1 cellular context compared by ENCODE assay signal in the genomic region with DNA sequence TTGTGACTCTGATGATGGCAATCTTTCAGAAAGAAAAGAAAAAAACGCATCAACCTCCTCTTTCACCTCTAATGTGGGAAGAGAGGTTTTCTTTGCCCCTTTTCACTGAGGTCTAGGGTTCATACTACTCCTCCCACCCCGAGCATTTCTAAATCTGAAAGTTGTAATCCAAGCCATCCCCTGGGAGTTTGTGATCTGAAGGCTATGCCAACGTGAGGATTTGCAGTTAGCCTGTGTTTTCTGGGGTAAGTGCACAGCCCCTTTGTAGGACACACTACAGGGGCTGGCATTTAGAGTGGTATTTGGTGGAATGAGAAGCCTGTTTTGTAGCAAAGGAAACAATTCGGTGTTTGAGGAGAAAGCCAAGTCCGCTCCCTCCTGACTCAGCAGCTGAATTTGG.
TF ChIP-seq lines count a peak whose summit lies in the region.

No MANE protein-coding gene starts in this region.

TF ChIP-seq in GM23338, 12 proteins besides CTCF, POLR2A, EP300 and RAD21 (continued from another document):
- TF ChIP-seq, protein P1, sequence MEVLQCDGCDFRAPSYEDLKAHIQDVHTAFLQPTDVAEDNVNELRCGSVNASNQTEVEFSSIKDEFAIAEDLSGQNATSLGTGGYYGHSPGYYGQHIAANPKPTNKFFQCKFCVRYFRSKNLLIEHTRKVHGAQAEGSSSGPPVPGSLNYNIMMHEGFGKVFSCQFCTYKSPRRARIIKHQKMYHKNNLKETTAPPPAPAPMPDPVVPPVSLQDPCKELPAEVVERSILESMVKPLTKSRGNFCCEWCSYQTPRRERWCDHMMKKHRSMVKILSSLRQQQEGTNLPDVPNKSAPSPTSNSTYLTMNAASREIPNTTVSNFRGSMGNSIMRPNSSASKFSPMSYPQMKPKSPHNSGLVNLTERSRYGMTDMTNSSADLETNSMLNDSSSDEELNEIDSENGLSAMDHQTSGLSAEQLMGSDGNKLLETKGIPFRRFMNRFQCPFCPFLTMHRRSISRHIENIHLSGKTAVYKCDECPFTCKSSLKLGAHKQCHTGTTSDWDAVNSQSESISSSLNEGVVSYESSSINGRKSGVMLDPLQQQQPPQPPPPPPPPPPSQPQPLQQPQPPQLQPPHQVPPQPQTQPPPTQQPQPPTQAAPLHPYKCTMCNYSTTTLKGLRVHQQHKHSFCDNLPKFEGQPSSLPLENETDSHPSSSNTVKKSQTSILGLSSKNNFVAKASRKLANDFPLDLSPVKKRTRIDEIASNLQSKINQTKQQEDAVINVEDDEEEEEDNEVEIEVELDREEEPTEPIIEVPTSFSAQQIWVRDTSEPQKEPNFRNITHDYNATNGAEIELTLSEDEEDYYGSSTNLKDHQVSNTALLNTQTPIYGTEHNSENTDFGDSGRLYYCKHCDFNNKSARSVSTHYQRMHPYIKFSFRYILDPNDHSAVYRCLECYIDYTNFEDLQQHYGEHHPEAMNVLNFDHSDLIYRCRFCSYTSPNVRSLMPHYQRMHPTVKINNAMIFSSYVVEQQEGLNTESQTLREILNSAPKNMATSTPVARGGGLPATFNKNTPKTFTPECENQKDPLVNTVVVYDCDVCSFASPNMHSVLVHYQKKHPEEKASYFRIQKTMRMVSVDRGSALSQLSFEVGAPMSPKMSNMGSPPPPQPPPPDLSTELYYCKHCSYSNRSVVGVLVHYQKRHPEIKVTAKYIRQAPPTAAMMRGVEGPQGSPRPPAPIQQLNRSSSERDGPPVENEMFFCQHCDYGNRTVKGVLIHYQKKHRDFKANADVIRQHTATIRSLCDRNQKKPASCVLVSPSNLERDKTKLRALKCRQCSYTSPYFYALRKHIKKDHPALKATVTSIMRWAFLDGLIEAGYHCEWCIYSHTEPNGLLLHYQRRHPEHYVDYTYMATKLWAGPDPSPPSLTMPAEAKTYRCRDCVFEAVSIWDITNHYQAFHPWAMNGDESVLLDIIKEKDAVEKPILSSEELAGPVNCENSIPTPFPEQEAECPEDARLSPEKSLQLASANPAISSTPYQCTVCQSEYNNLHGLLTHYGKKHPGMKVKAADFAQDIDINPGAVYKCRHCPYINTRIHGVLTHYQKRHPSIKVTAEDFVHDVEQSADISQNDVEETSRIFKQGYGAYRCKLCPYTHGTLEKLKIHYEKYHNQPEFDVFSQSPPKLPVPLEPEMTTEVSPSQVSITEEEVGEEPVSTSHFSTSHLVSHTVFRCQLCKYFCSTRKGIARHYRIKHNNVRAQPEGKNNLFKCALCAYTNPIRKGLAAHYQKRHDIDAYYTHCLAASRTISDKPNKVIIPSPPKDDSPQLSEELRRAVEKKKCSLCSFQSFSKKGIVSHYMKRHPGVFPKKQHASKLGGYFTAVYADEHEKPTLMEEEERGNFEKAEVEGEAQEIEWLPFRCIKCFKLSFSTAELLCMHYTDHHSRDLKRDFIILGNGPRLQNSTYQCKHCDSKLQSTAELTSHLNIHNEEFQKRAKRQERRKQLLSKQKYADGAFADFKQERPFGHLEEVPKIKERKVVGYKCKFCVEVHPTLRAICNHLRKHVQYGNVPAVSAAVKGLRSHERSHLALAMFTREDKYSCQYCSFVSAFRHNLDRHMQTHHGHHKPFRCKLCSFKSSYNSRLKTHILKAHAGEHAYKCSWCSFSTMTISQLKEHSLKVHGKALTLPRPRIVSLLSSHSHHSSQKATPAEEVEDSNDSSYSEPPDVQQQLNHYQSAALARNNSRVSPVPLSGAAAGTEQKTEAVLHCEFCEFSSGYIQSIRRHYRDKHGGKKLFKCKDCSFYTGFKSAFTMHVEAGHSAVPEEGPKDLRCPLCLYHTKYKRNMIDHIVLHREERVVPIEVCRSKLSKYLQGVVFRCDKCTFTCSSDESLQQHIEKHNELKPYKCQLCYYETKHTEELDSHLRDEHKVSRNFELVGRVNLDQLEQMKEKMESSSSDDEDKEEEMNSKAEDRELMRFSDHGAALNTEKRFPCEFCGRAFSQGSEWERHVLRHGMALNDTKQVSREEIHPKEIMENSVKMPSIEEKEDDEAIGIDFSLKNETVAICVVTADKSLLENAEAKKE (CRISPR knock-in tag; IDR thresholded peaks at IDR 0.05), result no peak
- no peak for TF ChIP-seq JUNB (IDR thresholded peaks at IDR 0.05; ENCODE audit: unreplicated experiment)
- TF ChIP-seq, protein P2, sequence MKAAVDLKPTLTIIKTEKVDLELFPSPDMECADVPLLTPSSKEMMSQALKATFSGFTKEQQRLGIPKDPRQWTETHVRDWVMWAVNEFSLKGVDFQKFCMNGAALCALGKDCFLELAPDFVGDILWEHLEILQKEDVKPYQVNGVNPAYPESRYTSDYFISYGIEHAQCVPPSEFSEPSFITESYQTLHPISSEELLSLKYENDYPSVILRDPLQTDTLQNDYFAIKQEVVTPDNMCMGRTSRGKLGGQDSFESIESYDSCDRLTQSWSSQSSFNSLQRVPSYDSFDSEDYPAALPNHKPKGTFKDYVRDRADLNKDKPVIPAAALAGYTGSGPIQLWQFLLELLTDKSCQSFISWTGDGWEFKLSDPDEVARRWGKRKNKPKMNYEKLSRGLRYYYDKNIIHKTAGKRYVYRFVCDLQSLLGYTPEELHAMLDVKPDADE (IDR thresholded peaks at IDR 0.05), result no peak
- TF ChIP-seq NANOG (IDR thresholded peaks at IDR 0.05; ENCODE audit: borderline replicate concordance), result no peak
- no peak for TF ChIP-seq ZNF331 (CRISPR knock-in tag; IDR thresholded peaks at IDR 0.05; ENCODE audit: low read depth)
- TF ChIP-seq CREB1 (CRISPR knock-in tag; IDR thresholded peaks at IDR 0.05; ENCODE audit: low read depth), result no peak
- TF ChIP-seq, protein P3, sequence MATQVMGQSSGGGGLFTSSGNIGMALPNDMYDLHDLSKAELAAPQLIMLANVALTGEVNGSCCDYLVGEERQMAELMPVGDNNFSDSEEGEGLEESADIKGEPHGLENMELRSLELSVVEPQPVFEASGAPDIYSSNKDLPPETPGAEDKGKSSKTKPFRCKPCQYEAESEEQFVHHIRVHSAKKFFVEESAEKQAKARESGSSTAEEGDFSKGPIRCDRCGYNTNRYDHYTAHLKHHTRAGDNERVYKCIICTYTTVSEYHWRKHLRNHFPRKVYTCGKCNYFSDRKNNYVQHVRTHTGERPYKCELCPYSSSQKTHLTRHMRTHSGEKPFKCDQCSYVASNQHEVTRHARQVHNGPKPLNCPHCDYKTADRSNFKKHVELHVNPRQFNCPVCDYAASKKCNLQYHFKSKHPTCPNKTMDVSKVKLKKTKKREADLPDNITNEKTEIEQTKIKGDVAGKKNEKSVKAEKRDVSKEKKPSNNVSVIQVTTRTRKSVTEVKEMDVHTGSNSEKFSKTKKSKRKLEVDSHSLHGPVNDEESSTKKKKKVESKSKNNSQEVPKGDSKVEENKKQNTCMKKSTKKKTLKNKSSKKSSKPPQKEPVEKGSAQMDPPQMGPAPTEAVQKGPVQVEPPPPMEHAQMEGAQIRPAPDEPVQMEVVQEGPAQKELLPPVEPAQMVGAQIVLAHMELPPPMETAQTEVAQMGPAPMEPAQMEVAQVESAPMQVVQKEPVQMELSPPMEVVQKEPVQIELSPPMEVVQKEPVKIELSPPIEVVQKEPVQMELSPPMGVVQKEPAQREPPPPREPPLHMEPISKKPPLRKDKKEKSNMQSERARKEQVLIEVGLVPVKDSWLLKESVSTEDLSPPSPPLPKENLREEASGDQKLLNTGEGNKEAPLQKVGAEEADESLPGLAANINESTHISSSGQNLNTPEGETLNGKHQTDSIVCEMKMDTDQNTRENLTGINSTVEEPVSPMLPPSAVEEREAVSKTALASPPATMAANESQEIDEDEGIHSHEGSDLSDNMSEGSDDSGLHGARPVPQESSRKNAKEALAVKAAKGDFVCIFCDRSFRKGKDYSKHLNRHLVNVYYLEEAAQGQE (IDR thresholded peaks at IDR 0.05; ENCODE audit: unreplicated experiment), result no peak
- TF ChIP-seq POLR2AphosphoS5 (IDR thresholded peaks at IDR 0.05; ENCODE audit: low read depth), result no peak
- TF ChIP-seq EZH2phosphoT487 (IDR thresholded peaks at IDR 0.05; ENCODE audit: unreplicated experiment), result no peak
- TF ChIP-seq ZNF114 (CRISPR knock-in tag; IDR thresholded peaks at IDR 0.05), result no peak
